9 cellular contexts compared by ENCODE assay signal in the genomic region with DNA sequence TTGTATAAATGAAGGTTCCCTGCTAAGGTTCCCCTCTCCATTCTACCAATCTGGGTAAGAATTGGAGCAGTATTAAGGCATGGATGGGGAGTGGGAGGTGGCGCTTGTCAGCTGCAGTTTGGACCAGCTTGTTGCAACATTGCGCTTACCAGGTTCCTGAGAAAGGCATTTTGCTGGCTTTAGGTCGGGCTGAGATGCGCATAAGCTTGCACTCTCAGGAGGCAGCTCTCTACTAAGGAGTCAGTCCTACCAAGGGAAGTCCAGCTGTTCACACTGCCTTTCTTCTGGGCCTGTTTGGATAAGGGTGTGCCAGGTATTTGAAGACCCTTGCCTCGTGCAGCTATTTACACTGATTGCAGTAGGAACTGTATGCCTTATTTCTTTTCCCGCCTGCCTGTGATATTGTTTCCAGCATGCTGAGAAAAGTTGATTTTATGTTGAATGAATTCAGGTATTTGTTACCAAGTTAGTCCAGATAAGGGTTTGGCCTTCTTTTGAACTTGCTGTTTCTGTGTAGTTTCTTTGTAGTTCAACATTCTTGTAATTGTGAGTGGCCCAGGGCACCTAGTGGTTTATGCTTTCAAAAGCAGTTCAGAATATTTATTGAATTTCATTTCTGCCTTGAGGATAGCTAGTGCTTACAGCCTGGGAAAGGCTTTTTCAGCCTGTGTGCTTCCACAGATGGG. TPM values are rescaled to one million over a fixed set of nuclear protein-coding genes. Genes with fewer than 3 reads are reported as not detected.
DNase-seq lines count a peak whose midpoint lies in the region; ATAC-seq, FAIRE-seq and TF ChIP-seq lines count a peak whose summit lies in the region.
"Had no signal": no experiment of that assay in that cellular context is flagged by ENCODE, and none has a peak within 500 bp of the region (broad histone marks: within the 10 kb centered on the region; RNA-seq: fewer than 3 reads in every experiment).

No MANE protein-coding gene starts in this region.

- no peak for ATAC-seq in left ventricle myocardium superior
- no peak for ATAC-seq in upper lobe of right lung

- H3K4me3 ChIP-seq in left ventricle myocardium inferior (peak overlapping the region; percentile 97), adipocyte (ENCODE audit: low read length) (peak overlapping the region; percentile 96), kidney (ENCODE audit: low read length in 2 of 2) (peak overlapping the region; percentile 91 to 93), upper lobe of right lung (peak overlapping the region; percentile 91)

- H3K27me3 ChIP-seq in left ventricle myocardium inferior (ENCODE audit: low read depth): no peaks in the 10 kb centered on the region
- H3K27me3 ChIP-seq in adipocyte (replicated peaks; ENCODE audit: control insufficient read depth, insufficient read depth, low read length): no peaks in the 10 kb centered on the region
- H3K27me3 ChIP-seq in upper lobe of right lung: no peaks in the 10 kb centered on the region

- peaks cover 7% of the 10 kb centered on the region for H3K36me3 ChIP-seq in left ventricle myocardium inferior
- peaks cover 10% of the 10 kb centered on the region for H3K36me3 ChIP-seq in adipocyte (ENCODE audit: control insufficient read depth, insufficient read depth, low read length, severe bottlenecking)
- peaks cover 5 to 7% of the 10 kb centered on the region in 2 donors for H3K36me3 ChIP-seq in kidney (ENCODE audit: control insufficient read depth in 1 of 2, insufficient read depth in 2 of 2, low read length in 2 of 2)
- H3K36me3 ChIP-seq in upper lobe of right lung: peaks cover 6% of the 10 kb centered on the region

- H3K9me3 ChIP-seq in left ventricle myocardium inferior (replicated peaks) (no peaks in the 10 kb centered on the region), adipocyte (ENCODE audit: control insufficient read depth, low read length) (no peaks in the 10 kb centered on the region), kidney (ENCODE audit: control insufficient read depth in 1 of 2, low read length in 2 of 2) (no peaks in the 10 kb centered on the region), upper lobe of right lung (no peaks in the 10 kb centered on the region)

- H3K27ac ChIP-seq in left ventricle myocardium inferior (replicated peaks): peak overlapping the region; percentile 98
- H3K27ac ChIP-seq in kidney (ENCODE audit: low read depth in 2 of 2, low read length in 2 of 2): peak overlapping the region; percentile 26 to 34
- H3K27ac ChIP-seq in upper lobe of right lung: no peak overlapping the region

- H3K4me1 ChIP-seq in left ventricle myocardium inferior (peaks cover 90% of the 10 kb centered on the region), adipocyte (ENCODE audit: control insufficient read depth, insufficient read depth, low read length) (peaks cover 48% of the 10 kb centered on the region), kidney (ENCODE audit: control insufficient read depth in 1 of 2, insufficient read depth in 1 of 2, low read depth in 1 of 2, low read length in 2 of 2) (peaks cover 32% of the 10 kb centered on the region in 2 donors), upper lobe of right lung (peaks cover 23% of the 10 kb centered on the region)

- H3K9ac ChIP-seq in adipocyte (ENCODE audit: low read length): peak overlapping the region; percentile 96
- H3K9ac ChIP-seq in kidney (ENCODE audit: low read length in 2 of 2): peak overlapping the region in 1 of 2 donors; percentile 65

- no peak for TF ChIP-seq CTCF in left ventricle myocardium inferior (IDR thresholded peaks at IDR 0.05; ENCODE audit: borderline replicate concordance)
- no peak for TF ChIP-seq CTCF in kidney (IDR thresholded peaks at IDR 0.05; ENCODE audit: borderline replicate concordance, extremely low read depth, insufficient read depth)
- no peak for TF ChIP-seq CTCF in upper lobe of right lung (IDR thresholded peaks at IDR 0.05)

- FAIRE-seq in kidney (lab: Jason Lieb, UNC): no peak

- intact Hi-C loops in left ventricle myocardium inferior (cut with micrococcal nuclease): no loop called here
- intact Hi-C loops in left ventricle myocardium superior (cut with micrococcal nuclease): no loop called here
- intact Hi-C loops in kidney (cut with DNase I): no loop called here
- intact Hi-C loops in upper lobe of right lung (cut with DNase I): no loop called here

- DNase-seq in left ventricle myocardium inferior: no peak
- no peak for DNase-seq in left ventricle myocardium superior
- peak; percentile 38 for DNase-seq in adipocyte (ENCODE audit: low read depth)
- no peak for DNase-seq in kidney
- no peak for DNase-seq in upper lobe of right lung
- no peak for DNase-seq in mesenteric fat pad (ENCODE audit: low spot score)
- DNase-seq in DMS153 treated with DMSO at 0.1 percent for 48 hours (lab: John Stamatoyannopoulos, UW; ENCODE audit: unreplicated experiment): no peak
- no peak for DNase-seq in NAMALWA (ENCODE audit: low spot score)
- DNase-seq: stimulated activated CD8-positive, alpha-beta memory T cell treated with anti-CD3 and anti-CD28 coated beads, Interleukin-4, amount 100 ng/mL, for 48 hours had no signal

RNA-seq across cellular contexts. Expression of a gene that starts 2.6 kb away (rescaled TPM):
- total RNA-seq in left ventricle myocardium inferior: 120 TPM
- total RNA-seq in left ventricle myocardium superior: 130 TPM
- total RNA-seq in kidney: 146 TPM
- polyA plus RNA-seq in kidney (ENCODE audit: insufficient read depth, low read depth, low replicate concordance): 60.3 TPM
- total RNA-seq in upper lobe of right lung: 115 TPM
- total RNA-seq in mesenteric fat pad: 154 TPM

RNA-seq across cellular contexts. Expression of a gene that starts 20.7 kb away (rescaled TPM):
- total RNA-seq in left ventricle myocardium inferior (11.5 TPM), left ventricle myocardium superior (13.2 TPM), kidney (44.5 TPM), upper lobe of right lung (23.0 TPM), mesenteric fat pad (20.4 TPM)
- polyA plus RNA-seq in kidney (ENCODE audit: insufficient read depth, low read depth, low replicate concordance): 29.4 TPM

RNA-seq across cellular contexts. Expression of a gene that starts 36.1 kb away (rescaled TPM):
- total RNA-seq in left ventricle myocardium inferior (93.8 TPM), left ventricle myocardium superior (108 TPM), kidney (24.4 TPM), upper lobe of right lung (20.9 TPM), mesenteric fat pad (66.9 TPM)
- polyA plus RNA-seq in kidney (ENCODE audit: insufficient read depth, low read depth, low replicate concordance): 133 TPM

RNA-seq across cellular contexts. Expression of a gene that starts 49.1 kb away (rescaled TPM):
- total RNA-seq in left ventricle myocardium inferior: 4.2 TPM
- total RNA-seq in left ventricle myocardium superior: 8.0 TPM
- 2.0 TPM for total RNA-seq in kidney
- polyA plus RNA-seq in kidney (ENCODE audit: insufficient read depth, low read depth, low replicate concordance): 24.1 TPM
- 0.23 TPM for total RNA-seq in upper lobe of right lung
- total RNA-seq in mesenteric fat pad: 5.5 TPM
